In genomic region chr1:88595355-88595754, GRCh38 we compare ENCODE assay signal across 8 cellular contexts.
DNase-seq lines count a peak whose midpoint lies in the region; ATAC-seq, FAIRE-seq and TF ChIP-seq lines count a peak whose summit lies in the region.

No MANE protein-coding gene starts in this region.

- intact Hi-C loops in mucosa of descending colon (cut with DNase I, micrococcal nuclease), result no loop called here

- peaks cover 5% of the 10 kb centered on the region for H3K9me3 ChIP-seq in mucosa of descending colon

- DNase-seq in AG10803 (ENCODE audit: low read depth) (peak; percentile 40), KG1 (lab: John Stamatoyannopoulos, UW) (peak; percentile 38), astrocyte of the hippocampus (ENCODE audit: low read depth, low spot score) (peak; percentile 39), mucosa of descending colon (no peak), C1 segment of cervical spinal cord (lab: John Stamatoyannopoulos, UW) (no peak), GM12891 (ENCODE audit: insufficient read length, low spot score) (no peak)

- FAIRE-seq in GM12891 (lab: Jason Lieb, UNC), result no peak

- no peaks in the 10 kb centered on the region for H3K36me3 ChIP-seq in mucosa of descending colon (ENCODE audit: low read depth)

- no peaks in the 10 kb centered on the region for H3K4me1 ChIP-seq in mucosa of descending colon (ENCODE audit: low read depth)

- no peak overlapping the region for H3K4me3 ChIP-seq in AG10803 (ENCODE audit: low read length)
- no peak overlapping the region for H3K4me3 ChIP-seq in GM12875 (ENCODE audit: low read depth, low read length)
- H3K4me3 ChIP-seq in mucosa of descending colon, result no peak overlapping the region

- peak; percentile 58 for TF ChIP-seq CTCF in AG10803 (conservative IDR thresholded peaks at IDR 0.05; ENCODE audit: low read length)
- TF ChIP-seq CTCF in GM12875 (IDR thresholded peaks at IDR 0.05; ENCODE audit: borderline replicate concordance, insufficient read depth, low read depth, low read length), result 0 out of 2 replicates have a peak, but pooled peaks have one; percentile 32
- TF ChIP-seq CTCF in mucosa of descending colon (IDR thresholded peaks at IDR 0.05), result no peak

- no peak for TF ChIP-seq POLR2A in GM12891 (IDR thresholded peaks at IDR 0.05; ENCODE audit: low read depth, low read length)

- ATAC-seq in mucosa of descending colon (peak; percentile 74), HG03095 (IDR thresholded peaks at IDR 0.05; ENCODE audit: unreplicated experiment) (no peak)

TF ChIP-seq in GM12891, 5 proteins besides CTCF, POLR2A, EP300 and RAD21:
- TF ChIP-seq TAF1 (IDR thresholded peaks at IDR 0.05; ENCODE audit: low read depth, low read length) (no peak), POLR2AphosphoS5 (IDR thresholded peaks at IDR 0.05; ENCODE audit: low read depth, low read length) (no peak), POU2F2 (IDR thresholded peaks at IDR 0.05; ENCODE audit: low read depth, low read length) (no peak), PAX5 (IDR thresholded peaks at IDR 0.05; ENCODE audit: insufficient read depth, low read length, severe bottlenecking) (no peak), SPI1 (IDR thresholded peaks at IDR 0.05; ENCODE audit: low read depth, low read length) (no peak)
TF ChIP-seq in GM12891: peak in this region for 0.

Comparison
In these comparisons a context has a peak if more than half of its experiments do, and no peak if none do; other contexts are left out.
1. DNase-seq: peak in AG10803 (single experiment), KG1 (single experiment) and astrocyte of the hippocampus (single experiment); none in mucosa of descending colon (0 of 3), C1 segment of cervical spinal cord (0 of 14) and GM12891 (single experiment).